Comparison of ENCODE assay signal across 1 cellular context in the genomic region with DNA sequence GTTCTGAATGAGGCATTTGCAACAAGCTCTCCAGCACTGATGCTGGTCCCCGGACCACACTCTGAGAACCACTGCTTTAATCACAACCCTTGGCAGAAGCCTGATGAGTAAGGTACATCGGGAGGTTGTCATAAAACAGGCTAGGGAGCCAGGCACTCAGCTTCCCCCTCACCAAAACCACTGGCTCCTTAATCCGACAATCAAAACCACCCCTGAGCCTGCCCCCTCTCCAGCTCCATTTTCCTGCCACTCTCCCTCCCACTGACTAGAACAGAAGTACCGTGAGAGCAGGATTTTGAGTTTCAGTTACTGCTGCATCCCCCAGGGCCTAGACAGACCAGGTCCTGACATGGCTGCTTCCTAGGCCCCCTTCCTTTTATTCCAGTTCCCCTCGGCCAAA.
TF ChIP-seq lines count a peak whose summit lies in the region.

No MANE protein-coding gene starts in this region.

TF ChIP-seq in A549, 52 proteins besides CTCF, POLR2A, EP300 and RAD21:
- no peak for TF ChIP-seq FOSB (CRISPR knock-in tag; IDR thresholded peaks at IDR 0.05)
- TF ChIP-seq, protein P1, sequence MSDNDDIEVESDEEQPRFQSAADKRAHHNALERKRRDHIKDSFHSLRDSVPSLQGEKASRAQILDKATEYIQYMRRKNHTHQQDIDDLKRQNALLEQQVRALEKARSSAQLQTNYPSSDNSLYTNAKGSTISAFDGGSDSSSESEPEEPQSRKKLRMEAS (IDR thresholded peaks at IDR 0.05): no peak
- no peak for TF ChIP-seq TFCP2L1 (CRISPR knock-in tag; IDR thresholded peaks at IDR 0.05)
- TF ChIP-seq HEYL (CRISPR knock-in tag; IDR thresholded peaks at IDR 0.05): no peak
- no peak for TF ChIP-seq HOXB13 (CRISPR knock-in tag; IDR thresholded peaks at IDR 0.05; ENCODE audit: low read depth)
- no peak for TF ChIP-seq NFE2L2 (conservative IDR thresholded peaks at IDR 0.05; ENCODE audit: low read length)
- TF ChIP-seq JUNB (IDR thresholded peaks at IDR 0.05): no peak
- TF ChIP-seq ZNF302 (CRISPR knock-in tag; IDR thresholded peaks at IDR 0.05): no peak
- no peak for TF ChIP-seq CEBPB (IDR thresholded peaks at IDR 0.05)
- no peak for TF ChIP-seq KDM1A (IDR thresholded peaks at IDR 0.05; ENCODE audit: low read depth)
- no peak for TF ChIP-seq CHD2 (IDR thresholded peaks at IDR 0.05; ENCODE audit: low read length, partially characterized antibody)
- TF ChIP-seq FOSL2 (IDR thresholded peaks at IDR 0.05): no peak; the same call in 1 of the 2 replicates
- no peak for TF ChIP-seq FOSL2 (CRISPR knock-in tag; IDR thresholded peaks at IDR 0.05)
- TF ChIP-seq, protein P2, sequence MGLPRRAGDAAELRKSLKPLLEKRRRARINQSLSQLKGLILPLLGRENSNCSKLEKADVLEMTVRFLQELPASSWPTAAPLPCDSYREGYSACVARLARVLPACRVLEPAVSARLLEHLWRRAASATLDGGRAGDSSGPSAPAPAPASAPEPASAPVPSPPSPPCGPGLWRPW (IDR thresholded peaks at IDR 0.05): no peak
- TF ChIP-seq MAFK (IDR thresholded peaks at IDR 0.05; ENCODE audit: partially characterized antibody): no peak
- TF ChIP-seq EHF (CRISPR knock-in tag; IDR thresholded peaks at IDR 0.05): no peak
- TF ChIP-seq JUN (IDR thresholded peaks at IDR 0.05): no peak
- TF ChIP-seq NR3C1 (IDR thresholded peaks at IDR 0.05): no peak
